8 cellular contexts compared by ENCODE assay signal in the genomic region with DNA sequence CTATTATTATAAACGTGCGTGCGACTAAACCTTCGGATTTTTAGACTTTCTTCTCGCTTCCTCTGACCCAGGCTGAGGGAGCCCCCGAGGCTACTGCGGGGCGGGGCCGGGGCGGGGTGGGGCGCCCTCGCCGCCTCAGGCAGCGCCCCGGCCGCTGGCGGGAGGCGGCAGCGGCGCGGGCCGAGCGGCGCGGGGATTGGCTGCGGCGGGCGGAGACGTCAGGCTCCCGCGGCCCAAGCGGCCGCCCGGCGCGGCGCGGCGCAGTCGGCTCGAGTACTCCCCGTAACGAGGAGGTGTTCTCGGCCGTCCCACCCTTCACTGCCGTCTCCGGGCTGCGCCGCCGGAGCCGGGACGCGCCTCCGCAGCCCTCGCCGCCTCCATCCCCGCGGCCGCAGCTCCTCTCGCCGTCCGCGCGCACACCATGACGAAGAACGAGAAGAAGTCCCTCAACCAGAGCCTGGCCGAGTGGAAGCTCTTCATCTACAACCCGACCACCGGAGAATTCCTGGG. TPM values are rescaled to one million over a fixed set of nuclear protein-coding genes. Genes with fewer than 3 reads are reported as not detected.
DNase-seq lines count a peak whose midpoint lies in the region; ATAC-seq and TF ChIP-seq lines count a peak whose summit lies in the region.

A gene (plus strand): TSS at position 263 of the 510 bp plus-strand sequence. CDS start 159 bp downstream, at position 422.

- peak within 1 kb of the TSS; percentile 99 for H2AFZ ChIP-seq in PC-3 (ENCODE audit: low read length)

- peaks cover 43% of the 10 kb centered on the region for H3K79me2 ChIP-seq in PC-3 (ENCODE audit: low read length)

- H4K20me1 ChIP-seq in PC-3 (ENCODE audit: low read length), result peaks cover 14% of the 10 kb centered on the region; the same call in 1 of the 2 replicates

- BruUV-seq in PC-3 (replicated peaks; lab: Mats Ljungman, UMichigan), result no TSS peak

- no peaks in the 10 kb centered on the region for H3K9me2 ChIP-seq in PC-3 (replicated peaks; ENCODE audit: low read length)

- H3K4me1 ChIP-seq in PC-3 (ENCODE audit: insufficient read depth, low read length), result 0 out of 2 replicates have a peak, but pooled peaks cover 7% of the 10 kb centered on the region
- peaks cover 0 to 22% of the 10 kb centered on the region in 2 donors for H3K4me1 ChIP-seq in muscle layer of duodenum (ENCODE audit: control insufficient read depth in 1 of 2, insufficient read depth in 2 of 2, low read length in 2 of 2)

- POLR2A ChIA-PET in PC-3 (lab: Charles Lee; ENCODE audit: unreplicated experiment), result interaction anchor here (0.6 kb wide), 1 partner anchor 44 kb away, joined by 3 read pairs; no protein-coding TSS in a partner anchor

- TF ChIP-seq CTCF in PC-3 (conservative IDR thresholded peaks at IDR 0.05; ENCODE audit: low read depth, low read length), result no peak

- DNase-seq in DMS 273 (lab: John Stamatoyannopoulos, UW; ENCODE audit: unreplicated experiment) (peak; percentile 97), HUDEP-2 (lab: John Stamatoyannopoulos, UW; ENCODE audit: unreplicated experiment in 76 of 76) (peak in 75 of 76 experiments; percentile 2 to 83 (median 64)), PC-3 (peak; percentile 78)
- peak; percentile 85 for DNase-seq in activated T-cell treated with anti-CD3 and anti-CD28 coated beads, Interleukin-2, amount 50 U/mL, for 1 hour
- DNase-seq in stimulated activated CD8-positive, alpha-beta memory T cell treated with anti-CD3 and anti-CD28 coated beads, Interleukin-7, amount 100 ng/mL, for 24 hours (ENCODE audit: low read depth), result peak; percentile 54

- no peaks in the 10 kb centered on the region for H3K27me3 ChIP-seq in PC-3 (ENCODE audit: low read length)
- no peaks in the 10 kb centered on the region for H3K27me3 ChIP-seq in muscle layer of duodenum (ENCODE audit: low read depth, low read length)

- peak within 1 kb of the TSS; percentile 97 for H3K4me2 ChIP-seq in PC-3 (ENCODE audit: low read length)

- intact Hi-C loops in PC-3 (cut with micrococcal nuclease), result loop anchor here (5.0 kb wide), 1 partner anchor 36 kb away; no protein-coding TSS in a partner anchor

- H3K9me3 ChIP-seq in PC-3 (ENCODE audit: low read length) (no peaks in the 10 kb centered on the region), muscle layer of duodenum (ENCODE audit: control insufficient read depth in 1 of 2, low read length in 2 of 2) (no peaks in the 10 kb centered on the region)

- H3K9ac ChIP-seq in PC-3 (ENCODE audit: low read length), result peak within 1 kb of the TSS; percentile 86

- no peaks in the 10 kb centered on the region for H3F3A ChIP-seq in PC-3 (ENCODE audit: low read length, unreplicated experiment)

- H3K36me3 ChIP-seq in PC-3 (ENCODE audit: low read depth, low read length) (no peaks in the 10 kb centered on the region), muscle layer of duodenum (ENCODE audit: control insufficient read depth in 1 of 2, insufficient read depth in 2 of 2, low read length in 2 of 2) (peaks cover 0 to 11% of the 10 kb centered on the region in 2 donors)

- H3K27ac ChIP-seq in PC-3 (ENCODE audit: low read length), result peak within 1 kb of the TSS; percentile 60
- H3K27ac ChIP-seq in muscle layer of duodenum (ENCODE audit: low read length), result peak within 1 kb of the TSS; percentile 95

- H3K4me3 ChIP-seq in PC-3 (ENCODE audit: low read length), result peak within 1 kb of the TSS; percentile 91
- H3K4me3 ChIP-seq in muscle layer of duodenum (ENCODE audit: low read depth in 1 of 2, low read length in 2 of 2), result peak within 1 kb of the TSS; percentile 81 to 90

- CTCF ChIA-PET in PC-3 (lab: Charles Lee), result interaction anchor here (1.2 kb wide), 1 partner anchor 37 kb away, joined by 7 read pairs; no protein-coding TSS in a partner anchor

- peak; percentile 74 for ATAC-seq in GM21390 (IDR thresholded peaks at IDR 0.05; ENCODE audit: unreplicated experiment)
- ATAC-seq in PC-3, result peak; percentile 82
- peak; percentile 90 for ATAC-seq in esophagus mucosa

RNA-seq across cellular contexts. Expression of the gene that starts here (rescaled TPM):
- 20.2 and 20.6 TPM in 2 replicates for total RNA-seq in PC-3 (2014; rRNA removed)
- total RNA-seq in esophagus mucosa, result 159 TPM

Comparison
In these comparisons a context has a peak if more than half of its experiments do, and no peak if none do; other contexts are left out.
1. Peak in every context shown above with its lines: DNase-seq, ATAC-seq, H3K4me3 ChIP-seq and H3K27ac ChIP-seq.